Comparison of ENCODE assay signal across 17 cellular contexts in genomic region chr15:28992340-28992864, GRCh38.
A peak's percentile ranks its signal among the peaks of the same experiment; 100 is the strongest.
DNase-seq lines count a peak whose midpoint lies in the region; ATAC-seq and FAIRE-seq lines count a peak whose summit lies in the region.
"Had no signal": no experiment of that assay in that cellular context is flagged by ENCODE, and none has a peak within 500 bp of the region (broad histone marks: within the 10 kb centered on the region; RNA-seq: fewer than 3 reads in every experiment).

No MANE protein-coding gene starts in this region.

- H3K9me3 ChIP-seq in T-helper 17 cell (ENCODE audit: control insufficient read depth, low read length, poor library complexity, severe bottlenecking), result no peaks in the 10 kb centered on the region
- H3K9me3 ChIP-seq: breast epithelium, vagina had no signal

- no peak for ATAC-seq in activated naive CD4-positive, alpha-beta T cell treated with anti-CD3 and anti-CD28 coated beads, Interleukin-2, amount 50 U/mL, for 72 hours
- ATAC-seq in T-helper 17 cell, result no peak
- ATAC-seq: left lobe of liver had no signal

- no peak for DNase-seq in activated naive CD4-positive, alpha-beta T cell treated with anti-CD3 and anti-CD28 coated beads, Interleukin-2, amount 50 U/mL, for 72 hours (ENCODE audit: low spot score in 2 of 2)
- no peak for DNase-seq in activated naive CD4-positive, alpha-beta T cell (lab: John Stamatoyannopoulos, UW)
- DNase-seq in T-helper 17 cell, result no peak
- DNase-seq in globus pallidus (ENCODE audit: low spot score), result peak; percentile 44
- DNase-seq in posterior vena cava (ENCODE audit: low spot score), result peak; percentile 57
- no peak for DNase-seq in frontal cortex (ENCODE audit: low spot score in 2 of 2)
- DNase-seq in NCI-H2227 (lab: John Stamatoyannopoulos, UW; ENCODE audit: unreplicated experiment), result no peak
- DNase-seq in RCC 7860 (ENCODE audit: low spot score), result no peak
- DNase-seq: activated CD4-positive, alpha-beta T cell treated with anti-CD3 and anti-CD28 coated beads, Interleukin-2, amount 50 U/mL, for 48 hours; erythroblast; NCI-H1105 treated with DMSO at 0.1 percent for 48 hours; NCI-H510A treated with DMSO at 0.1 percent for 48 hours; SHP77; T-helper 1 cell had no signal

- intact Hi-C loops in posterior vena cava (cut with DNase I), result no loop called here

- FAIRE-seq in frontal cortex (lab: Jason Lieb, UNC) (no peak), RCC 7860 (lab: Jason Lieb, UNC) (no peak)

- H3K27ac Mint-ChIP-seq in activated naive CD4-positive, alpha-beta T cell treated with anti-CD3 and anti-CD28 coated beads, Interleukin-2, amount 50 U/mL, for 72 hours, result peak overlapping the region; percentile 23 to 77
- peak overlapping the region; percentile 45 for H3K27ac Mint-ChIP-seq in T-helper 17 cell

- H3K4me1 Mint-ChIP-seq in T-helper 17 cell, result peaks cover 29% of the 10 kb centered on the region

- no peak overlapping the region for H3K4me3 Mint-ChIP-seq in T-helper 17 cell

- no peaks in the 10 kb centered on the region for H3K27me3 Mint-ChIP-seq in T-helper 17 cell

- peaks cover 0 to 1% of the 10 kb centered on the region in 2 donors for H3K36me3 Mint-ChIP-seq in activated naive CD4-positive, alpha-beta T cell treated with anti-CD3 and anti-CD28 coated beads, Interleukin-2, amount 50 U/mL, for 72 hours
- H3K36me3 Mint-ChIP-seq in T-helper 17 cell (ENCODE audit: low read depth), result peaks cover 2% of the 10 kb centered on the region

- peaks cover 0 to under 1% of the 10 kb centered on the region in 2 donors for H3K9me3 Mint-ChIP-seq in activated naive CD4-positive, alpha-beta T cell treated with anti-CD3 and anti-CD28 coated beads, Interleukin-2, amount 50 U/mL, for 72 hours

Comparison
In these comparisons a context has a peak if more than half of its experiments do, and no peak if none do; other contexts are left out.
1. DNase-seq: peak in globus pallidus (single experiment) and posterior vena cava (single experiment); none in activated naive CD4-positive, alpha-beta T cell treated with anti-CD3 and anti-CD28 coated beads, Interleukin-2, amount 50 U/mL, for 72 hours (0 of 2), activated naive CD4-positive, alpha-beta T cell (0 of 4), T-helper 17 cell (0 of 3), frontal cortex (0 of 2), NCI-H2227 (single experiment) and RCC 7860 (single experiment).